ENCODE assay signal across 8 cellular contexts in the genomic region with DNA sequence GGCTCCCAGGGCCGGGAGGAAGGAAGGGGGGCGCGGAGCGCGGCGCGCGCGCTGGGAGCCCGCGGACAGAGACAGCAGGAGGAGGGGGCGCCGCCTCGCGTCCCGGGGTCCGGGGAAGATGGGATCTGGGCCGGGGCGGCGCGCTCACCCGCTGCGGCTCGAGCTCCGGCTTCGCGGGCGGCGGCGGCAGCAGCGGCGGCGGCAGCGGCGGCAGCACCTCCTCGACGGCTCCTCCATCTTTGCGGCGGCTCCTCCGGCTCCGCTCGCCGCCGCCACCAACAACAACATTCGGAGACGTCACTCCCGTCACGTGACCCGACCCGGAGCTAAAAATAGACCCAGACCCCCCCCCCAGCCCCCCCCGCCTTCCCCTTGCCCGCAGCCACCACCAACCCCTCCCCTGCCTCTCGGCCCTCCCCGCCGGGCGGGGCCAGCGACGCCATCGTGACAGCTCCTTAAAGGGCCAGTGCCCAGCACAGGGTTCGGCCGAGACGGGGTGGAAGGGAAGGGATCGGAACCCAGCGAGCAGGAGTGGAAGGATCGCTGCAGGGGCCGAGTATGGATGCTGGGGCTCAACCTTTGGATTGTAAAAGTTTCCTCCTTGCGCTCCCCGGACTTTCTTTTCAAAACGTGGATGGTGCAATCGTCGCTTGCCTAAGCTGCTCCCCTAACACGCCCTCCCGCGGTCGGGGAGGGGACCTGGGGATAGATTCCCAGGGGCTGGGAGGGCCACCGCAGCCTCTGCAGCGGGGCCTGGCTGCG. TPM values are rescaled to one million over a fixed set of nuclear protein-coding genes. Genes with fewer than 3 reads are reported as not detected.
DNase-seq lines count a peak whose midpoint lies in the region; ATAC-seq and TF ChIP-seq lines count a peak whose summit lies in the region.

A gene (minus strand): TSS at position 286 of the 762 bp plus-strand sequence. CDS start 6,126 bp downstream, outside the sequence.

- ATAC-seq in naive thymus-derived CD8-positive, alpha-beta T cell = peak; percentile 90 to 93
- ATAC-seq in stimulated activated naive B cell treated with anti-CD40 and anti-IgM and Interleukin-4, amounts not matched to agents 10 μg/mL and 1 μg/mL and 100 μg/mL, for 72 hours (replicated peaks) = peak; percentile 95 to 98

- DNase-seq in EL = peak; percentile 95
- peak; percentile 83 for DNase-seq in GOT3 (lab: John Stamatoyannopoulos, UW)
- DNase-seq in RPMI8226 = peak; percentile 97
- peak; percentile 91 to 93 for DNase-seq in activated T-helper 1 cell treated with anti-CD3 and anti-CD28 coated beads, Interleukin-2, amount 50 U/mL, for 16 hours (ENCODE audit: low read depth in 1 of 2, low spot score in 1 of 2)
- peak; percentile 90 to 95 for DNase-seq in fibroblast of lung (ENCODE audit: low read depth in 2 of 2)
- peak; percentile 89 to 98 (median 94) for DNase-seq in naive thymus-derived CD8-positive, alpha-beta T cell
- DNase-seq in stimulated activated naive B cell treated with anti-CD40 and anti-IgM and Interleukin-4, amounts not matched to agents 10 μg/mL and 1 μg/mL and 100 μg/mL, for 72 hours = peak; percentile 92

- H4K20me1 ChIP-seq in fibroblast of lung (ENCODE audit: control insufficient read depth, extremely low read depth, insufficient read depth, low read length) = no peaks in the 10 kb centered on the region

- no peaks in the 10 kb centered on the region for H3K36me3 Mint-ChIP-seq in naive thymus-derived CD8-positive, alpha-beta T cell
- H3K36me3 Mint-ChIP-seq in stimulated activated naive B cell treated with anti-CD40 and anti-IgM and Interleukin-4, amounts not matched to agents 10 μg/mL and 1 μg/mL and 100 μg/mL, for 72 hours = no peaks in the 10 kb centered on the region

- H3K4me2 ChIP-seq in fibroblast of lung (ENCODE audit: extremely low read depth, insufficient read depth, low read length) = peak within 1 kb of the TSS; percentile 97

- peaks cover 3% of the 10 kb centered on the region for H3K79me2 ChIP-seq in fibroblast of lung (ENCODE audit: control insufficient read depth, insufficient read depth, low read length)

- no peaks in the 10 kb centered on the region for H3K9me3 Mint-ChIP-seq in naive thymus-derived CD8-positive, alpha-beta T cell
- H3K9me3 Mint-ChIP-seq in stimulated activated naive B cell treated with anti-CD40 and anti-IgM and Interleukin-4, amounts not matched to agents 10 μg/mL and 1 μg/mL and 100 μg/mL, for 72 hours = no peaks in the 10 kb centered on the region

- H3K36me3 ChIP-seq in fibroblast of lung (ENCODE audit: control insufficient read depth, insufficient read depth, low read length) = peaks cover 3% of the 10 kb centered on the region

- H3K27me3 Mint-ChIP-seq in naive thymus-derived CD8-positive, alpha-beta T cell = no peaks in the 10 kb centered on the region
- no peaks in the 10 kb centered on the region for H3K27me3 Mint-ChIP-seq in stimulated activated naive B cell treated with anti-CD40 and anti-IgM and Interleukin-4, amounts not matched to agents 10 μg/mL and 1 μg/mL and 100 μg/mL, for 72 hours

- peaks cover 29 to 49% (median 45%) of the 10 kb centered on the region in 4 donors for H3K4me1 Mint-ChIP-seq in naive thymus-derived CD8-positive, alpha-beta T cell
- peaks cover 26 to 46% of the 10 kb centered on the region in 2 donors for H3K4me1 Mint-ChIP-seq in stimulated activated naive B cell treated with anti-CD40 and anti-IgM and Interleukin-4, amounts not matched to agents 10 μg/mL and 1 μg/mL and 100 μg/mL, for 72 hours

- H3K4me3 Mint-ChIP-seq in naive thymus-derived CD8-positive, alpha-beta T cell = peak within 1 kb of the TSS; percentile 89 to 99 (median 95)
- H3K4me3 Mint-ChIP-seq in stimulated activated naive B cell treated with anti-CD40 and anti-IgM and Interleukin-4, amounts not matched to agents 10 μg/mL and 1 μg/mL and 100 μg/mL, for 72 hours = peak within 1 kb of the TSS; percentile 89 to 93

- H3K27ac ChIP-seq in fibroblast of lung (ENCODE audit: insufficient read depth, low read length) = peak within 1 kb of the TSS; percentile 93

- POLR2A ChIA-PET in naive thymus-derived CD8-positive, alpha-beta T cell (lab: Charles Lee) = interaction anchor here (0.7 to 2.6 kb wide), 27 partner anchors 9 to 756 kb away, joined by 3 to 16 read pairs (median 4); a partner anchor contains a TSS

- peak within 1 kb of the TSS; percentile 88 for H3K9ac ChIP-seq in fibroblast of lung (ENCODE audit: insufficient read depth, low read length)

- H3K9me3 ChIP-seq in fibroblast of lung (ENCODE audit: control insufficient read depth, insufficient read depth, low read depth, low read length) = no peaks in the 10 kb centered on the region

- peak within 1 kb of the TSS; percentile 97 for H2AFZ ChIP-seq in fibroblast of lung (ENCODE audit: low read length)

- H3K4me3 ChIP-seq in fibroblast of lung (replicated peaks in 1 of 4; ENCODE audit: control extremely low read depth in 1 of 4, insufficient read depth in 1 of 4, low read depth in 3 of 4, low read length in 4 of 4) = peak within 1 kb of the TSS; percentile 79 to 93 (median 90)

- peaks cover 3% of the 10 kb centered on the region for H3K4me1 ChIP-seq in fibroblast of lung (ENCODE audit: control insufficient read depth, extremely low read depth, insufficient read depth, low read length)

- H3K27ac Mint-ChIP-seq in naive thymus-derived CD8-positive, alpha-beta T cell = peak within 1 kb of the TSS; percentile 90 to 98 (median 95)
- H3K27ac Mint-ChIP-seq in stimulated activated naive B cell treated with anti-CD40 and anti-IgM and Interleukin-4, amounts not matched to agents 10 μg/mL and 1 μg/mL and 100 μg/mL, for 72 hours = peak within 1 kb of the TSS; percentile 97

- no peaks in the 10 kb centered on the region for H3K27me3 ChIP-seq in fibroblast of lung (ENCODE audit: control insufficient read depth, insufficient read depth, low read length)

- peak; percentile 32; the same call in 1 of the 2 replicates for TF ChIP-seq CTCF in LNCAP (IDR thresholded peaks at IDR 0.05)
- peak; percentile 53 to 61 for TF ChIP-seq CTCF in fibroblast of lung (conservative IDR thresholded peaks at IDR 0.05 in 1 of 2, IDR thresholded peaks at IDR 0.05 in 1 of 2; ENCODE audit: low read depth in 1 of 2, low read length in 2 of 2)

RNA-seq across cellular contexts. Expression of the gene that starts here (rescaled TPM):
- total RNA-seq in fibroblast of lung = 66.8 and 125 TPM in 2 replicates
- 31.3 and 35.1 TPM in 2 replicates for polyA plus RNA-seq in fibroblast of lung
- polyA plus RNA-seq in fibroblast of lung (2012) = 55.6 and 56.9 TPM in 2 replicates
- polyA minus RNA-seq in fibroblast of lung (ENCODE audit: low replicate concordance) = 205 and 240 TPM in 2 replicates
- 10 to 100 TPM; 71.1 to 73.8 TPM for total RNA-seq in naive thymus-derived CD8-positive, alpha-beta T cell
- 10 to 100 TPM; 25.3 to 41.8 (median 27.2) TPM for polyA plus RNA-seq in naive thymus-derived CD8-positive, alpha-beta T cell

Comparison
In these comparisons a context has a peak if more than half of its experiments do, and no peak if none do; other contexts are left out.
1. Peak in every context shown above with its lines: DNase-seq, ATAC-seq, H3K4me3 ChIP-seq and H3K27ac ChIP-seq.